19 cellular contexts compared by ENCODE assay signal in genomic region chr1:43506233-43506632, GRCh38.
"Had no signal": no experiment of that assay in that cellular context is flagged by ENCODE, and none has a peak within 500 bp of the region (broad histone marks: within the 10 kb centered on the region; RNA-seq: fewer than 3 reads in every experiment).

No MANE protein-coding gene starts in this region.

- H3K4me3 ChIP-seq: cardiac muscle cell, hepatocyte, spleen, thoracic aorta, upper lobe of left lung had no signal

- H3K4me1 ChIP-seq: spleen, upper lobe of left lung had no signal

- H3K9me3 ChIP-seq: spleen, thoracic aorta, upper lobe of left lung had no signal

- DNase-seq: activated CD4-positive, alpha-beta memory T cell treated with anti-CD3 and anti-CD28 coated beads, Interleukin-2, amount 10 ng/mL, durations not matched to agents 7 days and 5 days; activated CD4-positive, alpha-beta T cell treated with anti-CD3 and anti-CD28 coated beads, Interleukin-2, amount 10 ng/mL, durations not matched to agents 24 days and 14 days; activated effector memory CD4-positive, alpha-beta T cell treated with anti-CD3 and anti-CD28 coated beads, Interleukin-2, amount 50 U/mL, for 16 hours; activated naive CD4-positive, alpha-beta T cell treated with anti-CD3 and anti-CD28 coated beads, Interleukin-2, amount 50 U/mL, for 16 hours; activated naive CD8-positive, alpha-beta T cell treated with anti-CD3 and anti-CD28 coated beads, Interleukin-2, amount 50 U/mL, for 24 hours; activated T-cell treated with anti-CD3 and anti-CD28 coated beads, Interleukin-2, amount 50 U/mL, for 72 hours; cortex of kidney; mesendoderm; naive B cell; occipital lobe; spleen; stimulated activated CD4-positive, alpha-beta T cell treated with anti-CD3 and anti-CD28 coated beads, Interleukin-4, amount 100 ng/mL, for 1 hour; stimulated activated naive CD4-positive, alpha-beta T cell treated with Interleukin-2 at 50 U/mL for 16 hours; upper lobe of left lung had no signal

- H3K27ac ChIP-seq: cardiac muscle cell, hepatocyte, spleen, thoracic aorta, upper lobe of left lung, VCaP had no signal

- ATAC-seq: activated CD4-positive, CD25-positive, alpha-beta regulatory T cell treated with anti-CD3 and anti-CD28 coated beads, Interleukin-2, amount 50 U/mL, for 24 hours; activated naive CD8-positive, alpha-beta T cell treated with anti-CD3 and anti-CD28 coated beads, Interleukin-2, amount 50 U/mL, for 24 hours; activated T-cell treated with anti-CD3 and anti-CD28 coated beads, Interleukin-2, amount 50 U/mL, for 72 hours had no signal

- H3K27me3 ChIP-seq: cardiac muscle cell, hepatocyte, upper lobe of left lung had no signal

- H3K36me3 ChIP-seq: cardiac muscle cell, spleen, thoracic aorta, upper lobe of left lung had no signal
